8 cellular contexts compared by ENCODE assay signal in the genomic region with DNA sequence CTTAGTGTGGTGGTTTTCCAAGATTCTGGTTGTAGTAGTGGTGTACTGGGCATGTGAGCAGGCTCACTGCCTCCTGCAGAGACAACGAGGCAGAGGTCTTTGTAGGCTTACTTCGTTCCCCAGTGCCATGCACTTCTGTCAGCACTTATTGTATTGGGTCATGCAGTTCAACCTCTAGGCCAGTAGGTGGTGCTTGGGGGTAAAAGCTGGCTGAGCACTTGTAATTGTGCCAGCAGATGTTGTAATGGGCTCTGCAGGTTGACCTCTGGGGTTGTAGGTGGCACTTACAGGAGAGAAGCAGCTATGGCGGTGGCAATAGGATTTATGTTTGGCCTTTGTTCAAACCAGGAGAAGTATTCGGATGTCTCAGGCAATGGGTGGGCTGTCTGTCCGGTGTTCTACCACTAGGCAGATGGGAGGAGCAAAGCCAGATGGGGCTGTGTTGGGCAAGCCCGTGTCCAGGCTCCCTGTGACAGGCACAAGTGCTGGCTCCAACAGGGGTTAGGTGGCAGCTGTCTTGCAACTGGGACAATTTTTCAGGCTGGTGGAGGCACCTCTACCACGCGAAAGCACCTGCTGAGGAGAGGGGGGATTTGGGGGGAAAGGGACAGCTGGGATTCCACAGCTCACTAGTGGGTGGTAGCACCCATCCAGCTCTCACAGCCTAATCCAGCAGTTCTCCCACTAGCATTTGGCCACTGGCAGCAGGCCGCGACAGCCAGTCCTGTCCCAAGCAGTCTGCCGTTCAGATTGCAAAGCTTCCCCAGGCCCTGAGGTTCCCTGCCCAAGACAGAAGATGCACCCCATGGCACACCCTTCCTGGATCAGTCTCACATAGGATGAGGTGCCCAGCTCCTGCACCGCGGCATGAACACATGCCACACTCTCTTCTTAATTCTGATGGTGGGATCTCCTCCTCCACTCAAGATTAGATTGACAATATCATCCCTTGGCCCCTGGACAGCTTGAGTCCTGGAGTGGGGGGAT.
A peak's percentile ranks its signal among the peaks of the same experiment; 100 is the strongest.
DNase-seq lines count a peak whose midpoint lies in the region; ATAC-seq and TF ChIP-seq lines count a peak whose summit lies in the region.

No MANE protein-coding gene starts in this region.

- POLR2A ChIA-PET in A673 (lab: Charles Lee; ENCODE audit: low non-redundant PET), result no interaction called here

- no peaks in the 10 kb centered on the region for H3K27me3 ChIP-seq in A673 (replicated peaks; ENCODE audit: insufficient read depth, low read depth, low read length, poor library complexity)

- CTCF ChIA-PET in A673 (lab: Charles Lee), result interaction anchor here (0.6 to 1.0 kb wide), 2 partner anchors 364 to 1858 kb away, joined by 3 to 5 read pairs; no protein-coding TSS in a partner anchor

- peak; percentile 93 for TF ChIP-seq CTCF in A673 (conservative IDR thresholded peaks at IDR 0.05; ENCODE audit: low read depth, low read length)
- peak; percentile 71 to 76 for TF ChIP-seq CTCF in brain (conservative IDR thresholded peaks at IDR 0.05)

- no peaks in the 10 kb centered on the region for H3K36me3 Mint-ChIP-seq in brain

- ATAC-seq in GM18502 (IDR thresholded peaks at IDR 0.05; ENCODE audit: poor library complexity, unreplicated experiment), result peak; percentile 100
- ATAC-seq in HG02763 (IDR thresholded peaks at IDR 0.05; ENCODE audit: unreplicated experiment), result peak; percentile 96
- peak; percentile 90 for ATAC-seq in SK-N-SH treated with all-trans-retinoic acid at 6 μM for 48 hours

- H3K27ac ChIP-seq in A673 (ENCODE audit: low read depth, low read length, poor library complexity, severe bottlenecking), result no peak overlapping the region

- intact Hi-C loops in A673 (cut with micrococcal nuclease; ENCODE audit: unreplicated experiment), result loop anchor here (1.0 to 2.0 kb wide), 2 partner anchors 35 to 361 kb away; partner anchors contain the start of gene PTGER3

- no peaks in the 10 kb centered on the region for H3K4me1 Mint-ChIP-seq in brain

- no peak overlapping the region for H3K4me3 Mint-ChIP-seq in brain

- no peaks in the 10 kb centered on the region for H3K27me3 Mint-ChIP-seq in brain

- DNase-seq in A673 (ENCODE audit: low spot score), result peak; percentile 84
- DNase-seq in NAMALWA (ENCODE audit: low spot score), result peak; percentile 72
- peak; percentile 87 for DNase-seq in islet precursor cell
- peak; percentile 41 for DNase-seq in stimulated activated CD4-positive, alpha-beta T cell treated with anti-CD3 and anti-CD28 coated beads, Interleukin-4, amount 100 ng/mL, for 24 hours

- no peak overlapping the region for H3K27ac Mint-ChIP-seq in brain

- peaks cover 7% of the 10 kb centered on the region for H3K4me1 ChIP-seq in A673 (ENCODE audit: insufficient read depth, low read length, poor library complexity, severe bottlenecking)

- H3K36me3 ChIP-seq in A673 (ENCODE audit: insufficient read depth, low read length, poor library complexity, severe bottlenecking), result no peaks in the 10 kb centered on the region

- no TSS peak for BruUV-seq in A673 (replicated peaks; lab: Mats Ljungman, UMichigan)

- H3K9me3 Mint-ChIP-seq in brain, result peaks cover 0 to 8% (median 0%) of the 10 kb centered on the region in 5 experiments

- H3K9me3 ChIP-seq in A673 (ENCODE audit: low read depth, low read length, poor library complexity, severe bottlenecking), result no peaks in the 10 kb centered on the region

- H3K4me3 ChIP-seq in A673 (ENCODE audit: low read depth, low read length, poor library complexity, severe bottlenecking), result no peak overlapping the region

TF ChIP-seq in SK-N-SH treated with all-trans-retinoic acid at 6 μM for 48 hours, 23 proteins besides CTCF, POLR2A, EP300 and RAD21:
- no peak for TF ChIP-seq PPARA (CRISPR knock-in tag; IDR thresholded peaks at IDR 0.05; ENCODE audit: borderline replicate concordance)
- TF ChIP-seq, protein P1, sequence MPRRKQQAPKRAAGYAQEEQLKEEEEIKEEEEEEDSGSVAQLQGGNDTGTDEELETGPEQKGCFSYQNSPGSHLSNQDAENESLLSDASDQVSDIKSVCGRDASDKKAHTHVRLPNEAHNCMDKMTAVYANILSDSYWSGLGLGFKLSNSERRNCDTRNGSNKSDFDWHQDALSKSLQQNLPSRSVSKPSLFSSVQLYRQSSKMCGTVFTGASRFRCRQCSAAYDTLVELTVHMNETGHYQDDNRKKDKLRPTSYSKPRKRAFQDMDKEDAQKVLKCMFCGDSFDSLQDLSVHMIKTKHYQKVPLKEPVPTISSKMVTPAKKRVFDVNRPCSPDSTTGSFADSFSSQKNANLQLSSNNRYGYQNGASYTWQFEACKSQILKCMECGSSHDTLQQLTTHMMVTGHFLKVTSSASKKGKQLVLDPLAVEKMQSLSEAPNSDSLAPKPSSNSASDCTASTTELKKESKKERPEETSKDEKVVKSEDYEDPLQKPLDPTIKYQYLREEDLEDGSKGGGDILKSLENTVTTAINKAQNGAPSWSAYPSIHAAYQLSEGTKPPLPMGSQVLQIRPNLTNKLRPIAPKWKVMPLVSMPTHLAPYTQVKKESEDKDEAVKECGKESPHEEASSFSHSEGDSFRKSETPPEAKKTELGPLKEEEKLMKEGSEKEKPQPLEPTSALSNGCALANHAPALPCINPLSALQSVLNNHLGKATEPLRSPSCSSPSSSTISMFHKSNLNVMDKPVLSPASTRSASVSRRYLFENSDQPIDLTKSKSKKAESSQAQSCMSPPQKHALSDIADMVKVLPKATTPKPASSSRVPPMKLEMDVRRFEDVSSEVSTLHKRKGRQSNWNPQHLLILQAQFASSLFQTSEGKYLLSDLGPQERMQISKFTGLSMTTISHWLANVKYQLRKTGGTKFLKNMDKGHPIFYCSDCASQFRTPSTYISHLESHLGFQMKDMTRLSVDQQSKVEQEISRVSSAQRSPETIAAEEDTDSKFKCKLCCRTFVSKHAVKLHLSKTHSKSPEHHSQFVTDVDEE (CRISPR knock-in tag; IDR thresholded peaks at IDR 0.05), result no peak
- no peak for TF ChIP-seq ZNF8 (CRISPR knock-in tag; IDR thresholded peaks at IDR 0.05)
- TF ChIP-seq CSDC2 (CRISPR knock-in tag; IDR thresholded peaks at IDR 0.05), result no peak
- no peak for TF ChIP-seq GLIS3 (CRISPR knock-in tag; IDR thresholded peaks at IDR 0.05)
- TF ChIP-seq SNAI2 (CRISPR knock-in tag; IDR thresholded peaks at IDR 0.05), result no peak
- TF ChIP-seq PATZ1 (CRISPR knock-in tag; IDR thresholded peaks at IDR 0.05; ENCODE audit: borderline replicate concordance), result no peak
- TF ChIP-seq ESRRG (CRISPR knock-in tag; IDR thresholded peaks at IDR 0.05), result no peak
- TF ChIP-seq BACH2 (CRISPR knock-in tag; IDR thresholded peaks at IDR 0.05; ENCODE audit: borderline replicate concordance), result no peak
- no peak for TF ChIP-seq ZNF565 (CRISPR knock-in tag; conservative IDR thresholded peaks at IDR 0.05; ENCODE audit: low read depth)
- TF ChIP-seq ARNTL (CRISPR knock-in tag; IDR thresholded peaks at IDR 0.05; ENCODE audit: borderline replicate concordance, low read depth), result no peak
- no peak for TF ChIP-seq ISL1 (CRISPR knock-in tag; IDR thresholded peaks at IDR 0.05)
- TF ChIP-seq POU6F1 (CRISPR knock-in tag; IDR thresholded peaks at IDR 0.05; ENCODE audit: borderline replicate concordance, low read depth), result no peak
- TF ChIP-seq TOX (CRISPR knock-in tag; IDR thresholded peaks at IDR 0.05; ENCODE audit: borderline replicate concordance), result no peak
- TF ChIP-seq, protein P2, sequence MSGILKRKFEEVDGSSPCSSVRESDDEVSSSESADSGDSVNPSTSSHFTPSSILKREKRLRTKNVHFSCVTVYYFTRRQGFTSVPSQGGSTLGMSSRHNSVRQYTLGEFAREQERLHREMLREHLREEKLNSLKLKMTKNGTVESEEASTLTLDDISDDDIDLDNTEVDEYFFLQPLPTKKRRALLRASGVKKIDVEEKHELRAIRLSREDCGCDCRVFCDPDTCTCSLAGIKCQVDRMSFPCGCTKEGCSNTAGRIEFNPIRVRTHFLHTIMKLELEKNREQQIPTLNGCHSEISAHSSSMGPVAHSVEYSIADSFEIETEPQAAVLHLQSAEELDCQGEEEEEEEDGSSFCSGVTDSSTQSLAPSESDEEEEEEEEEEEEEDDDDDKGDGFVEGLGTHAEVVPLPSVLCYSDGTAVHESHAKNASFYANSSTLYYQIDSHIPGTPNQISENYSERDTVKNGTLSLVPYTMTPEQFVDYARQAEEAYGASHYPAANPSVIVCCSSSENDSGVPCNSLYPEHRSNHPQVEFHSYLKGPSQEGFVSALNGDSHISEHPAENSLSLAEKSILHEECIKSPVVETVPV (CRISPR knock-in tag; IDR thresholded peaks at IDR 0.05), result no peak
